In the genomic region with DNA sequence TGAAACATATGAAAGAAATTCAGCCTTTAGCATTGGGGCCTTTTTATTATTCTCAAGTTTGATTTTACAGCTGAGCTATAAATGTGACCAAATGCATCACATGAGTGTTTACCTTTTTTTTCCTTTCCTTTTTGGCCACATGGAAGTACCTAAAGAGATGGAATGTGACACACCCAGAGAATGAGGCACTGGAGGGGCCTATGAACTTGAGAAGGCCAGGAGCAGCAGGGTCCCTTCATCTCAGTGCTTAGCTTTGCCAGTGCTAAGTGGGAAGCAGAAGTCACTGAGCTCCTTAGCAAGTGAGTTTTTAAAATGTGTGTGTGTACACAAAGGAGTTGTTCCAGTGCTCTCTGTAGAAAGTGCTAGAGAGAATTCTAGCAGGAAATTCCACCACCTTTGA, we compare ENCODE assay signal across 11 cellular contexts. TPM values are rescaled to one million over a fixed set of nuclear protein-coding genes. Genes with fewer than 3 reads are reported as not detected.
DNase-seq lines count a peak whose midpoint lies in the region; ATAC-seq and TF ChIP-seq lines count a peak whose summit lies in the region.
"Had no signal": no experiment of that assay in that cellular context is flagged by ENCODE, and none has a peak within 500 bp of the region (broad histone marks: within the 10 kb centered on the region; RNA-seq: fewer than 3 reads in every experiment).

No MANE protein-coding gene starts in this region.

- H2AFZ ChIP-seq in GM23338, result no peak overlapping the region

- TF ChIP-seq CTCF in GM23338 (conservative IDR thresholded peaks at IDR 0.05; ENCODE audit: low read depth in 2 of 2) (no peak), liver (IDR thresholded peaks at IDR 0.05; ENCODE audit: low read depth, low read length, missing input control) (no peak), brain microvascular endothelial cell (IDR thresholded peaks at IDR 0.05; ENCODE audit: low read depth, low read length, missing control alignments) (no peak)

- no peaks in the 10 kb centered on the region for H4K20me1 ChIP-seq in GM23338 (replicated peaks; ENCODE audit: insufficient read depth)

- H3K4me1 ChIP-seq in GM23338 (ENCODE audit: insufficient read depth), result peaks cover 54% of the 10 kb centered on the region
- peaks cover 5 to 60% (median 52%) of the 10 kb centered on the region in 4 donors for H3K4me1 ChIP-seq in liver (ENCODE audit: control insufficient read depth in 4 of 4, insufficient read depth in 4 of 4, low read length in 3 of 4)

- TF ChIP-seq RAD21 in liver (IDR thresholded peaks at IDR 0.05), result no peak

- peaks cover 8% of the 10 kb centered on the region for H3K27me3 Mint-ChIP-seq in GM23338 (ENCODE audit: insufficient read depth, low read depth, poor library complexity)

- H3K4me1 Mint-ChIP-seq in GM23338, result peaks cover 79% of the 10 kb centered on the region

- H3K27ac ChIP-seq in GM23338 (ENCODE audit: low read depth) (no peak overlapping the region), liver (ENCODE audit: low read depth in 1 of 2, low read length in 2 of 2) (peak overlapping the region; percentile 61 to 66), brain microvascular endothelial cell (no peak overlapping the region)

- H3K9me2 ChIP-seq in GM23338 (ENCODE audit: insufficient read depth), result no peaks in the 10 kb centered on the region

- H3K4me3 ChIP-seq in GM23338 (no peak overlapping the region), liver (ENCODE audit: low read depth in 1 of 3, low read length in 3 of 3) (no peak overlapping the region), brain microvascular endothelial cell (ENCODE audit: low read depth, low read length) (no peak overlapping the region)

- peaks cover 89% of the 10 kb centered on the region for H3K79me2 ChIP-seq in GM23338 (replicated peaks; ENCODE audit: insufficient read depth)

- H3K27ac Mint-ChIP-seq in GM23338, result 0 out of 2 replicates have a peak overlapping the region, but pooled peaks have one; percentile 50

- no peak overlapping the region for H3K9ac ChIP-seq in liver (ENCODE audit: low read depth in 1 of 2, low read length in 2 of 2)

- H3K36me3 ChIP-seq in GM23338 (ENCODE audit: insufficient read depth), result no peaks in the 10 kb centered on the region
- no peaks in the 10 kb centered on the region for H3K36me3 ChIP-seq in liver (ENCODE audit: control insufficient read depth in 4 of 4, insufficient read depth in 3 of 4, low read depth in 1 of 4, low read length in 3 of 4)
- H3K36me3 ChIP-seq in brain microvascular endothelial cell (replicated peaks), result no peaks in the 10 kb centered on the region

- DNase-seq in GM23338 (ENCODE audit: low spot score) (peak; percentile 35), SW480 (ENCODE audit: low spot score) (peak; percentile 31), renal cortical epithelial cell (ENCODE audit: low read depth) (peak; percentile 37), NCI-H2227 (lab: John Stamatoyannopoulos, UW; ENCODE audit: unreplicated experiment) (no peak), brain microvascular endothelial cell (no peak), NCI-H524 treated with DMSO at 0.1 percent for 48 hours (lab: John Stamatoyannopoulos, UW) (no peak)
- DNase-seq: NCI-H524; posterior cingulate gyrus; SHP77 treated with DMSO at 0.1 percent for 48 hours; stimulated activated CD4-positive, alpha-beta T cell treated with anti-CD3 and anti-CD28 coated beads, Interleukin-4, amount 100 ng/mL, for 1 hour had no signal

- no peaks in the 10 kb centered on the region for H3K9me3 Mint-ChIP-seq in GM23338

- in situ Hi-C loops in brain microvascular endothelial cell (cut with HindIII; ENCODE audit: low pct_ligation_motif_present, low sequenced_read_pairs), result no loop called here

- ATAC-seq in GM23338, result peak; percentile 22

- H3K27me3 ChIP-seq in GM23338 (ENCODE audit: insufficient read depth) (no peaks in the 10 kb centered on the region), liver (ENCODE audit: control insufficient read depth in 4 of 4, insufficient read depth in 4 of 4, low read length in 3 of 4) (no peaks in the 10 kb centered on the region), brain microvascular endothelial cell (replicated peaks) (no peaks in the 10 kb centered on the region)

- H3K9me3 ChIP-seq in liver (ENCODE audit: control insufficient read depth in 4 of 4, low read length in 3 of 4), result no peaks in the 10 kb centered on the region

- H3K36me3 Mint-ChIP-seq in GM23338 (ENCODE audit: low read depth), result no peaks in the 10 kb centered on the region

- no peaks in the 10 kb centered on the region for H3F3A ChIP-seq in GM23338 (replicated peaks; ENCODE audit: low read depth)

- H3K4me2 ChIP-seq in GM23338, result peak overlapping the region; percentile 25; the same call in 1 of the 2 replicates

- H3K4me3 Mint-ChIP-seq in GM23338, result no peak overlapping the region

TF ChIP-seq in GM23338, 12 proteins besides CTCF, POLR2A, EP300 and RAD21:
- TF ChIP-seq REST (IDR thresholded peaks at IDR 0.05; ENCODE audit: unreplicated experiment) (no peak), NANOG (IDR thresholded peaks at IDR 0.05; ENCODE audit: borderline replicate concordance) (no peak)

TF ChIP-seq in liver, 16 proteins besides CTCF, POLR2A, EP300 and RAD21:
- TF ChIP-seq FOXA2 (IDR thresholded peaks at IDR 0.05) (no peak), SP1 (IDR thresholded peaks at IDR 0.05) (no peak), EGR1 (IDR thresholded peaks at IDR 0.05; ENCODE audit: low read depth in 2 of 2) (no peak), HNF4G (IDR thresholded peaks at IDR 0.05) (no peak), TAF1 (conservative IDR thresholded peaks at IDR 0.05) (no peak), JUND (IDR thresholded peaks at IDR 0.05) (no peak)
- TF ChIP-seq, protein P1, sequence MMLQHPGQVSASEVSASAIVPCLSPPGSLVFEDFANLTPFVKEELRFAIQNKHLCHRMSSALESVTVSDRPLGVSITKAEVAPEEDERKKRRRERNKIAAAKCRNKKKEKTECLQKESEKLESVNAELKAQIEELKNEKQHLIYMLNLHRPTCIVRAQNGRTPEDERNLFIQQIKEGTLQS (IDR thresholded peaks at IDR 0.05), result no peak

RNA-seq across cellular contexts. Expression of gene RREB1, which starts 44.7 kb away (rescaled TPM):
- total RNA-seq in GM23338 (2014; rRNA removed; shearing (Covaris generic)), result 25.5 and 29.1 TPM in 2 replicates
- polyA plus RNA-seq in GM23338 (2016; fragmentation: Nextera tagmentation; extraction: Ambion mirVana) (7.9 and 8.5 TPM in 2 replicates), liver (10 to 100 TPM; 10.1 to 11.8 TPM)
- total RNA-seq in liver (10 to 100 TPM; 22.8 to 28.9 TPM), renal cortical epithelial cell (13.5 and 42.6 TPM in 2 replicates)

Comparison
In these comparisons a context has a peak if more than half of its experiments do, and no peak if none do; other contexts are left out.
1. DNase-seq: peak in GM23338 (single experiment), SW480 (single experiment) and renal cortical epithelial cell (single experiment); none in NCI-H2227 (single experiment), brain microvascular endothelial cell (single experiment) and NCI-H524 treated with DMSO at 0.1 percent for 48 hours (single experiment).
2. H3K27ac ChIP-seq: peak in liver (2 of 2); none in GM23338 (single experiment) and brain microvascular endothelial cell (single experiment).